ENCODE assay signal across 8 cellular contexts in the genomic region with DNA sequence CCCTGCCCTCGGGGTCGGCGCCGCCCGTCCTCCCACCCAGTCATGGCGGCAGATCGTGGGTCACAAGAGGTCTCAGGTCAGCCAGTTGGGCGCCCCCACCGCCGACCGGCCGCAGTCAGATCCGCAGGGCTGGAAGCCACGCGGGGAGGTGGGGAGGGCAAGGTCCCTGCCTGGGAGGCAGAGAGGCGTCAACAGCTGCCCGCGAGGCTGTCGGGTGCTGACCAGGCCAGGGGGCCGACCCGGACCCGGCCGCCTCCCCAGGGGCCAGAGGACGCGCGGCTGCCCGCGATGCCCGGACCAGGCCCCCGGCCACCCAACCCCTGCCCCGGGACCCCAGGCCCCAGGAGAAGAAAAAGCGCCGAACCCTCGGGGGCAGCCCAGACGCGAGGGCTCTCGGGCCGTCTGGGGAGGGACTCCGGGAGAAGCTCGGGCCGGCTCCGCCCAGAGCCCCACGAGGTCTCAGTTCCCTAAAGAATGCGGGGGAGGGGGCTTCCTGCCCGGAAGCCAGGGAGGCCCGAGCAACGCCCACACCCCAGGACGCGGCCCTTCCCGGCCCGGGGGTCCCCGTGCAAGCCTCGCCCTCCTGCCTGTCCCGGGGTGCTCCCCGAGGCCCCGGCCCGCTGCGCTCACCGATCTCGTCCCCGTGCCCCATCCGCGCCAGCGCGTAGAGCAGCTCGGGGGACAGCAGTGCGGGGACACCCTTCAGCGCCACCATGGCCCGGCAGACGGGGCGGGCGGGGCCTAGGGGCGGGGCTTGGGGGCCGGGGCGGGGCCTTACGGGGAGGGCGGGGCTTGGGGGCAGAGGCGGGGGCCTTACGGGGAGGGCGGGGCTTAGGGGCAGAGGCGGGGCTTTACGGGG. TPM values are rescaled to one million over a fixed set of nuclear protein-coding genes. Genes with fewer than 3 reads are reported as not detected.
A peak's percentile ranks its signal among the peaks of the same experiment; 100 is the strongest.
DNase-seq lines count a peak whose midpoint lies in the region; ATAC-seq and TF ChIP-seq lines count a peak whose summit lies in the region.

A gene with protein sequence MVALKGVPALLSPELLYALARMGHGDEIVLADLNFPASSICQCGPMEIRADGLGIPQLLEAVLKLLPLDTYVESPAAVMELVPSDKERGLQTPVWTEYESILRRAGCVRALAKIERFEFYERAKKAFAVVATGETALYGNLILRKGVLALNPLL (minus strand): TSS at position 727 of the 859 bp plus-strand sequence. CDS start 12 bp downstream, at position 715.

- H3K79me2 ChIP-seq in OCI-LY7 (ENCODE audit: insufficient read depth, low read depth, low read length), result no peaks in the 10 kb centered on the region

- H3K4me3 Mint-ChIP-seq in osteocyte (ENCODE audit: unreplicated experiment), result peak within 1 kb of the TSS; percentile 72

- H3K4me1 ChIP-seq in OCI-LY7 (ENCODE audit: insufficient read depth, low read length, poor library complexity, severe bottlenecking), result peaks cover 7% of the 10 kb centered on the region
- peaks cover 11 to 23% (median 13%) of the 10 kb centered on the region in 4 donors for H3K4me1 ChIP-seq in upper lobe of left lung

- H3K9me2 ChIP-seq in OCI-LY7 (ENCODE audit: insufficient read depth, low read length), result no peaks in the 10 kb centered on the region

- H2AFZ ChIP-seq in OCI-LY7 (ENCODE audit: low read length), result 0 out of 2 replicates have a peak within 1 kb of the TSS, but pooled peaks have one; percentile 28

- no peaks in the 10 kb centered on the region for H3K9me3 Mint-ChIP-seq in osteocyte (ENCODE audit: unreplicated experiment)

- intact Hi-C loops in OCI-LY7 (cut with micrococcal nuclease; ENCODE audit: unreplicated experiment), result loop anchor here (2.0 kb wide), 1 partner anchor 31 kb away; no protein-coding TSS in a partner anchor

- peak in 2 of 4 donors; percentile 57 to 65 for TF ChIP-seq POLR2A in upper lobe of left lung (IDR thresholded peaks at IDR 0.05)

- DNase-seq in NCI-H345 (lab: John Stamatoyannopoulos, UW), result peak; percentile 18
- DNase-seq in NCI-H345 treated with DMSO at 0.1 percent for 48 hours (lab: John Stamatoyannopoulos, UW; ENCODE audit: unreplicated experiment), result no peak
- peak; percentile 84 for DNase-seq in OCI-LY7 (ENCODE audit: low spot score)
- DNase-seq in activated T-helper 1 cell treated with anti-CD3 and anti-CD28 coated beads, Interleukin-2, amount 50 U/mL, for 16 hours (ENCODE audit: low read depth in 1 of 2, low spot score in 1 of 2), result peak; percentile 39 to 61
- peak; percentile 29 for DNase-seq in foreskin melanocyte
- peak; percentile 87 for DNase-seq in osteocyte (ENCODE audit: extremely low spot score, unreplicated experiment)
- peak; percentile 52 to 93 for DNase-seq in upper lobe of left lung

- H4K20me1 ChIP-seq in OCI-LY7 (ENCODE audit: insufficient read depth, low read length), result no peaks in the 10 kb centered on the region

- 6% methylated on average over 7 of the region's 82 CpGs; no CpG with 5 or more reads in 1 of the 2 donors for WGBS in upper lobe of left lung, 2 donors

- ATAC-seq in HG02973 (IDR thresholded peaks at IDR 0.05; ENCODE audit: unreplicated experiment) (peak; percentile 58), upper lobe of left lung (ENCODE audit: low FRiP score in 2 of 2) (peak; percentile 65 to 90)

- H3K36me3 Mint-ChIP-seq in osteocyte (ENCODE audit: unreplicated experiment), result peaks cover 8% of the 10 kb centered on the region

- no peaks in the 10 kb centered on the region for H3K27me3 Mint-ChIP-seq in osteocyte (ENCODE audit: unreplicated experiment)

- H3K36me3 ChIP-seq in OCI-LY7 (ENCODE audit: insufficient read depth, low read length) (0 out of 2 replicates have a peak, but pooled peaks cover 2% of the 10 kb centered on the region), upper lobe of left lung (peaks cover 2 to 10% (median 6%) of the 10 kb centered on the region in 4 donors)

- no peaks in the 10 kb centered on the region for H3K9me3 ChIP-seq in OCI-LY7 (ENCODE audit: low read length)
- H3K9me3 ChIP-seq in upper lobe of left lung, result no peaks in the 10 kb centered on the region

- no peaks in the 10 kb centered on the region for H3K4me1 Mint-ChIP-seq in osteocyte (ENCODE audit: unreplicated experiment)

- no peak within 1 kb of the TSS for H3K27ac Mint-ChIP-seq in osteocyte (ENCODE audit: unreplicated experiment)

- CTCF ChIA-PET in OCI-LY7 (lab: Charles Lee; ENCODE audit: unreplicated experiment), result no interaction called here

- TF ChIP-seq CTCF in OCI-LY7 (conservative IDR thresholded peaks at IDR 0.05; ENCODE audit: low read length) (0 out of 2 replicates have a peak, but pooled peaks have one; percentile 23), osteocyte (IDR thresholded peaks at IDR 0.05) (no peak), upper lobe of left lung (IDR thresholded peaks at IDR 0.05) (no peak)

- H3K27ac ChIP-seq in OCI-LY7 (ENCODE audit: low read depth, low read length, poor library complexity, severe bottlenecking) (no peak within 1 kb of the TSS), upper lobe of left lung (peak within 1 kb of the TSS; percentile 61 to 87 (median 80))

- peak within 1 kb of the TSS; percentile 80 for H3K4me2 ChIP-seq in OCI-LY7 (ENCODE audit: low read length)

- H3K4me3 ChIP-seq in OCI-LY7 (ENCODE audit: low read depth, low read length, poor library complexity, severe bottlenecking), result peak within 1 kb of the TSS; percentile 76
- H3K4me3 ChIP-seq in upper lobe of left lung, result peak within 1 kb of the TSS; percentile 71 to 84 (median 81)

- POLR2A ChIA-PET in OCI-LY7 (lab: Charles Lee), result interaction anchor here (0.6 to 0.8 kb wide), 3 partner anchors 26 to 55 kb away, joined by 3 read pairs; no protein-coding TSS in a partner anchor

- peaks cover 0 to 2% (median 0%) of the 10 kb centered on the region in 4 donors for H3K27me3 ChIP-seq in upper lobe of left lung

- TF ChIP-seq EP300 in upper lobe of left lung (IDR thresholded peaks at IDR 0.05), result no peak

- BruUV-seq in OCI-LY7 (replicated peaks; lab: Mats Ljungman, UMichigan), result no TSS peak

RNA-seq across cellular contexts. Expression of the gene that starts here (rescaled TPM):
- total RNA-seq in OCI-LY7 (2014; rRNA removed; shearing (Covaris generic)), result 46.0 and 47.5 TPM in 2 replicates
- total RNA-seq in OCI-LY7 (2022) (23.6 and 30.4 TPM in 2 replicates), osteocyte (20.5 and 24.0 TPM in 2 replicates), upper lobe of left lung (10 to 100 TPM; 15.4 to 37.5 (median 26.0) TPM)
